In genomic region chr5:133769842-133770241, GRCh38 we compare ENCODE assay signal across 32 cellular contexts.
"Had no signal": no experiment of that assay in that cellular context is flagged by ENCODE, and none has a peak within 500 bp of the region (broad histone marks: within the 10 kb centered on the region; RNA-seq: fewer than 3 reads in every experiment).

No MANE protein-coding gene starts in this region.

- H3K36me3 ChIP-seq: adrenal gland, ascending aorta, brain microvascular endothelial cell, breast epithelium, cardiac muscle cell had no signal

- H3K4me1 ChIP-seq: adrenal gland, body of pancreas, breast epithelium had no signal

- ATAC-seq: activated naive CD4-positive, alpha-beta T cell treated with anti-CD3 and anti-CD28 coated beads, Interleukin-2, amount 50 U/mL, for 72 hours; activated naive CD8-positive, alpha-beta T cell treated with anti-CD3 and anti-CD28 coated beads, Interleukin-2, amount 50 U/mL, for 24 hours; activated T-cell treated with anti-CD3 and anti-CD28 coated beads, Interleukin-2, amount 50 U/mL, for 4 hours; activated T-cell treated with anti-CD3 and anti-CD28 coated beads, Interleukin-2, amount 50 U/mL, for 72 hours; activated T-helper 17 cell treated with anti-CD3 and anti-CD28 coated beads, Interleukin-2, amount 50 U/mL, for 72 hours; body of pancreas had no signal

- FAIRE-seq: astrocyte, bronchial epithelial cell had no signal

- H3K4me3 ChIP-seq: adrenal gland, ascending aorta, body of pancreas, breast epithelium, cardiac muscle cell had no signal

- DNase-seq: activated effector memory CD4-positive, alpha-beta T cell treated with anti-CD3 and anti-CD28 coated beads, Interleukin-2, amount 50 U/mL, for 16 hours; activated effector memory CD4-positive, alpha-beta T cell treated with Interleukin-2 at 50 U/mL for 16 hours; activated gamma-delta T cell; activated gamma-delta T cell treated with Interleukin-2 at 50 U/mL for 16 hours; activated naive CD4-positive, alpha-beta T cell; activated naive CD4-positive, alpha-beta T cell treated with anti-CD3 and anti-CD28 coated beads for 36 hours; activated naive CD4-positive, alpha-beta T cell treated with anti-CD3 and anti-CD28 coated beads, Interleukin-2, amount 10 ng/mL, durations not matched to agents 7 days and 5 days; activated naive CD4-positive, alpha-beta T cell treated with anti-CD3 and anti-CD28 coated beads, Interleukin-2, amount 50 U/mL, for 16 hours; activated naive CD4-positive, alpha-beta T cell treated with Interleukin-2 at 50 U/mL for 16 hours; activated naive CD8-positive, alpha-beta T cell treated with anti-CD3 and anti-CD28 coated beads for 36 hours; activated naive CD8-positive, alpha-beta T cell treated with anti-CD3 and anti-CD28 coated beads, Interleukin-2, amount 10 ng/mL, durations not matched to agents 7 days and 5 days; activated naive CD8-positive, alpha-beta T cell treated with anti-CD3 and anti-CD28 coated beads, Interleukin-2, amount 50 U/mL, for 24 hours; activated T-cell treated with anti-CD3 and anti-CD28 coated beads, Interleukin-2, amount 50 U/mL, for 4 hours; activated T-cell treated with anti-CD3 and anti-CD28 coated beads, Interleukin-2, amount 50 U/mL, for 48 hours; activated T-cell treated with anti-CD3 and anti-CD28 coated beads, Interleukin-2, amount 50 U/mL, for 72 hours; adrenal gland; amniotic stem cell; amygdala; anterior cingulate cortex; aorta; body of pancreas; brain microvascular endothelial cell; caudate nucleus; central memory CD4-positive, alpha-beta T cell; cerebellar nuclear complex had no signal

- H3K27me3 ChIP-seq: adrenal gland, ascending aorta, body of pancreas, brain microvascular endothelial cell, breast epithelium had no signal

- H3K27ac ChIP-seq: adrenal gland, ascending aorta, body of pancreas, brain microvascular endothelial cell, breast epithelium, cardiac muscle cell had no signal

- H3K9me3 ChIP-seq: adrenal gland, ascending aorta had no signal
